18 cellular contexts compared by ENCODE assay signal in the genomic region with DNA sequence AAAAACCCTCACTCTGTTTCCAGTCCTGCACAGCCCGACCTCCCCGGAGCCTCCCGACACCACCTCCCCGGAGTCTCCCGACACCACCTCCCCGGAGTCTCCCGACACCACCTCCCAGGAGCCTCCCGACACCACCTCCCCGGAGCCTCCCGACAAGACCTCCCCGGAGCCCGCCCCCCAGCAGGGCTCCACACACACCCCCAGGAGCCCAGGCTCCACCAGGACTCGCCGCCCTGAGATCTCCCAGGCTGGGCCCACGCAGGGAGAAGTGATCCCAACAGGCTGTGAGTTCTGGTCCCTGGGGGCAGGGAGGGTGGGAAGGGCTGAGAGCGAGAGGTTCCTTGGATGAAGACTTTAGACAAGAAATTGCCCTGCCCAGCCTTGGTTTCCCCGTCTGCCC. TPM values are rescaled to one million over a fixed set of nuclear protein-coding genes. Genes with fewer than 3 reads are reported as not detected.
A peak's percentile ranks its signal among the peaks of the same experiment; 100 is the strongest.
DNase-seq lines count a peak whose midpoint lies in the region; ATAC-seq and TF ChIP-seq lines count a peak whose summit lies in the region.
"Had no signal": no experiment of that assay in that cellular context is flagged by ENCODE, and none has a peak within 500 bp of the region (broad histone marks: within the 10 kb centered on the region; RNA-seq: fewer than 3 reads in every experiment).

No MANE protein-coding gene starts in this region.

- H3K9me3 ChIP-seq in right cardiac atrium (ENCODE audit: control insufficient read depth, low read length), result no peaks in the 10 kb centered on the region
- H3K9me3 ChIP-seq in right atrium auricular region, result no peaks in the 10 kb centered on the region
- H3K9me3 ChIP-seq: A549, Caco-2 had no signal

- no peak for TF ChIP-seq CTCF in right atrium auricular region (IDR thresholded peaks at IDR 0.05)

- intact Hi-C loops in right cardiac atrium (cut with DNase I), result no loop called here
- intact Hi-C loops in sciatic nerve (cut with DNase I), result no loop called here

- H3K4me3 ChIP-seq in right cardiac atrium (ENCODE audit: low read length), result no peak overlapping the region
- no peak overlapping the region for H3K4me3 ChIP-seq in right atrium auricular region
- H3K4me3 ChIP-seq: A549, GM23248 had no signal

- ATAC-seq in right cardiac atrium (no peak), sciatic nerve (no peak), HG03432 (IDR thresholded peaks at IDR 0.05; ENCODE audit: unreplicated experiment) (no peak)
- ATAC-seq: A549, HCT116 had no signal

- no peaks in the 10 kb centered on the region for H3K4me1 ChIP-seq in right cardiac atrium (ENCODE audit: control insufficient read depth, insufficient read depth, low read length)
- peaks cover 0 to 20% of the 10 kb centered on the region in 2 donors for H3K4me1 ChIP-seq in right atrium auricular region
- H3K4me1 ChIP-seq: A549 had no signal

- 84% methylated on average over 17 of the region's 17 CpGs for WGBS in right cardiac atrium

- H3K36me3 ChIP-seq in right atrium auricular region, result no peaks in the 10 kb centered on the region

- H3K27me3 ChIP-seq in right cardiac atrium (ENCODE audit: control insufficient read depth, insufficient read depth), result no peaks in the 10 kb centered on the region
- H3K27me3 ChIP-seq in right atrium auricular region, result peaks cover 8 to 15% of the 10 kb centered on the region in 2 donors

- H3K27ac ChIP-seq in right cardiac atrium (ENCODE audit: low read length) (no peak overlapping the region), right atrium auricular region (no peak overlapping the region)
- H3K27ac ChIP-seq: 22Rv1, A549, C4-2B, GM23248 had no signal

- DNase-seq in right cardiac atrium (peak in 2 of 3 donors; percentile 37 to 54), right atrium auricular region (ENCODE audit: low spot score) (no peak), islet precursor cell (peak; percentile 48), sciatic nerve (ENCODE audit: low spot score) (peak; percentile 52), NCI-H2171 treated with DMSO at 0.1 percent for 48 hours (lab: John Stamatoyannopoulos, UW) (no peak), putamen (ENCODE audit: low spot score) (no peak)
- DNase-seq: AML-193; Caco-2; CD4-positive, alpha-beta T cell; GM23248 had no signal

RNA-seq across cellular contexts. Expression of gene MADCAM1, which starts 5.4 kb away (rescaled TPM):
- total RNA-seq in right cardiac atrium (under 1 TPM; 0.28 to 0.59 (median 0.36) TPM), right atrium auricular region (not detected), sciatic nerve (1.1 TPM)
- 0.27 TPM for polyA plus RNA-seq in right cardiac atrium
- total RNA-seq: H4 had no signal

RNA-seq across cellular contexts. Expression of gene TPGS1, which starts 5.7 kb away (rescaled TPM):
- 10 to 100 TPM; 10.9 to 15.6 (median 14.7) TPM for total RNA-seq in right cardiac atrium
- 21.3 TPM for polyA plus RNA-seq in right cardiac atrium
- total RNA-seq in right atrium auricular region, result 10 to 100 TPM; 30.3 to 33.2 TPM
- 18.5 TPM for total RNA-seq in sciatic nerve

RNA-seq across cellular contexts. Expression of gene CDC34, which starts 29.9 kb away (rescaled TPM):
- total RNA-seq in right cardiac atrium, result 10 to 100 TPM; 66.8 to 78.4 (median 74.3) TPM
- 95.8 TPM for polyA plus RNA-seq in right cardiac atrium
- 10 to 100 TPM; 55.8 to 75.0 TPM for total RNA-seq in right atrium auricular region
- 40.2 TPM for total RNA-seq in sciatic nerve

RNA-seq across cellular contexts. Expression of gene SHC2, which starts 40.8 kb away (rescaled TPM):
- total RNA-seq in right cardiac atrium (10 to 100 TPM; 14.3 to 20.0 (median 17.6) TPM), right atrium auricular region (10 to 100 TPM in 1 of 2 donors, 1 to 10 TPM in 1; 9.6 to 26.8 TPM), sciatic nerve (31.6 TPM)
- polyA plus RNA-seq in right cardiac atrium, result 21.0 TPM
- total RNA-seq: GM23248, HT-29 had no signal
- polyA plus RNA-seq: GM23248 had no signal

RNA-seq across cellular contexts. Expression of gene GZMM, which starts 42.2 kb away (rescaled TPM):
- total RNA-seq in right cardiac atrium, result under 1 TPM in 2 of 4 donors, not detected in 2; 0.26 to 0.32 TPM
- 0.43 TPM for polyA plus RNA-seq in right cardiac atrium
- under 1 TPM in 1 of 2 donors, not detected in 1; 0.79 TPM for total RNA-seq in right atrium auricular region
- 1.4 TPM for total RNA-seq in sciatic nerve
- total RNA-seq: Caco-2, GM23248, H4, HT-29 had no signal
- polyA plus RNA-seq: A549, BJ, GM23248 had no signal

Comparison
In these comparisons a context has a peak if more than half of its experiments do, and no peak if none do; other contexts are left out.
1. DNase-seq: peak in right cardiac atrium (2 of 3), islet precursor cell (single experiment) and sciatic nerve (single experiment); none in right atrium auricular region (single experiment), NCI-H2171 treated with DMSO at 0.1 percent for 48 hours (single experiment) and putamen (single experiment).